In the genomic region with DNA sequence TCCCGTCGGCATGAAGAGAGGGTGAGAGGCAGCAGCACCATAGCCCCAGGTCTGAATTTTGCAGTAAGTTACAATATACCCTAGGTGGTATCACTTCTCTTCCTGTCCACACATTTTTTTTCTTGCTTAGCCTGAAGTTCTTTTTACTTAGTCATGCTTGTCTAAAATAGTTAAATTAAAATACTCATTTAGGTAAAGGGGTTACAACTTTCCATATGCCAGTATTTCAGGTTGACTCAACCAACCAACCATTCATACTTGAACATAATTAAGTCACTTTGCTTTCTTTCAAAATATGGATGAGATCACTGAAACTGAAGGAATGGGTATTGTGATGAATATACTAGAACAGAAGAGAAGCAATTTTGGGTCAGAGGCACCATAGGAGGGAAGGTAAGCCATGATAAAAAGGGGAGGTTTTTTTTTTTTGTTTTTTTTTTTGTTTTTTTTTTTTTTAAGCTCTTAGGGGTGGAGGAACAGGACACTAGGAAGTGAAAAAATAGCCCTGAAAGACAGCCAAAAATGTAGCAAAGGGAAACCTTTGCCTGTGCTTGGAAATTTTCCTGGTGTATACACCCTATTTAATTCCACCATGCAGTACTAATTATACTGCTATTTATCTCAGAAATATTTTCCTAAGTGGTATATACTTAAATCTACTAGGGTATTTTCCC, we compare ENCODE assay signal across 8 cellular contexts. TPM values are rescaled to one million over a fixed set of nuclear protein-coding genes. Genes with fewer than 3 reads are reported as not detected.
DNase-seq lines count a peak whose midpoint lies in the region; ATAC-seq, FAIRE-seq and TF ChIP-seq lines count a peak whose summit lies in the region.

No MANE protein-coding gene starts in this region.

- FAIRE-seq in D721Med (lab: Jason Lieb, UNC), result no peak

- H3K36me3 ChIP-seq in left lung, result no peaks in the 10 kb centered on the region

- H3K9me3 ChIP-seq in left lung, result no peaks in the 10 kb centered on the region

- H3K4me3 ChIP-seq in cardiac fibroblast (replicated peaks in 1 of 2; ENCODE audit: low read depth in 2 of 2, low read length in 2 of 2) (no peak overlapping the region), left lung (no peak overlapping the region)

- TF ChIP-seq CTCF in cardiac fibroblast (IDR thresholded peaks at IDR 0.05; ENCODE audit: low read depth, low read length), result no peak
- TF ChIP-seq CTCF in left lung (IDR thresholded peaks at IDR 0.05), result no peak
- no peak for TF ChIP-seq CTCF in glutamatergic neuron (IDR thresholded peaks at IDR 0.05; ENCODE audit: partially characterized antibody, unreplicated experiment)
- TF ChIP-seq CTCF in D721Med (IDR thresholded peaks at IDR 0.05; ENCODE audit: insufficient read depth, missing control alignments), result no peak

- H3K9me3 Mint-ChIP-seq in glutamatergic neuron (ENCODE audit: unreplicated experiment), result no peaks in the 10 kb centered on the region

- in situ Hi-C loops in Caki2 (cut with HindIII; ENCODE audit: low pct_unique_long_range_greater_than_20kb, low sequenced_read_pairs), result no loop called here

- H3K27ac ChIP-seq in left lung, result no peak overlapping the region

- no peaks in the 10 kb centered on the region for H3K4me1 Mint-ChIP-seq in glutamatergic neuron (ENCODE audit: low read depth, unreplicated experiment)

- no peak overlapping the region for H3K4me3 Mint-ChIP-seq in glutamatergic neuron (ENCODE audit: unreplicated experiment)

- intact Hi-C loops in left lung (cut with DNase I), result no loop called here

- ATAC-seq in GM19372 (IDR thresholded peaks at IDR 0.05; ENCODE audit: low read depth, unreplicated experiment) (peak; percentile 87), HG03139 (IDR thresholded peaks at IDR 0.05; ENCODE audit: unreplicated experiment) (peak; percentile 70), left lung (no peak)

- H3K4me1 ChIP-seq in left lung, result no peaks in the 10 kb centered on the region

- no peaks in the 10 kb centered on the region for H3K27me3 ChIP-seq in left lung

- DNase-seq in Caki2 (ENCODE audit: low read depth) (peak; percentile 30), cardiac fibroblast (ENCODE audit: low read depth in 2 of 2) (peak; percentile 44 to 57), left lung (no peak), glutamatergic neuron (no peak), AML-193 (lab: John Stamatoyannopoulos, UW) (no peak), D721Med (ENCODE audit: insufficient read length, low spot score) (no peak)

- no peaks in the 10 kb centered on the region for H3K36me3 Mint-ChIP-seq in glutamatergic neuron (ENCODE audit: unreplicated experiment)

- H3K27ac Mint-ChIP-seq in glutamatergic neuron (ENCODE audit: unreplicated experiment), result no peak overlapping the region

- no peaks in the 10 kb centered on the region for H3K27me3 Mint-ChIP-seq in glutamatergic neuron (ENCODE audit: unreplicated experiment)

RNA-seq across cellular contexts. Expression of a gene that starts 41.8 kb away (rescaled TPM):
- total RNA-seq in Caki2 (2014; rRNA removed; shearing (Covaris generic); ENCODE audit: low replicate concordance), result 31.7 and 40.6 TPM in 2 replicates
- total RNA-seq in left lung, result 10 to 100 TPM; 60.8 to 73.5 TPM
- total RNA-seq in glutamatergic neuron (ENCODE audit: unreplicated experiment), result 9.0 TPM

Comparison
In these comparisons a context has a peak if more than half of its experiments do, and no peak if none do; other contexts are left out.
1. DNase-seq: peak in Caki2 (single experiment) and cardiac fibroblast (2 of 2); none in left lung (0 of 2), glutamatergic neuron (single experiment), AML-193 (0 of 2) and D721Med (single experiment).